In the genomic region with DNA sequence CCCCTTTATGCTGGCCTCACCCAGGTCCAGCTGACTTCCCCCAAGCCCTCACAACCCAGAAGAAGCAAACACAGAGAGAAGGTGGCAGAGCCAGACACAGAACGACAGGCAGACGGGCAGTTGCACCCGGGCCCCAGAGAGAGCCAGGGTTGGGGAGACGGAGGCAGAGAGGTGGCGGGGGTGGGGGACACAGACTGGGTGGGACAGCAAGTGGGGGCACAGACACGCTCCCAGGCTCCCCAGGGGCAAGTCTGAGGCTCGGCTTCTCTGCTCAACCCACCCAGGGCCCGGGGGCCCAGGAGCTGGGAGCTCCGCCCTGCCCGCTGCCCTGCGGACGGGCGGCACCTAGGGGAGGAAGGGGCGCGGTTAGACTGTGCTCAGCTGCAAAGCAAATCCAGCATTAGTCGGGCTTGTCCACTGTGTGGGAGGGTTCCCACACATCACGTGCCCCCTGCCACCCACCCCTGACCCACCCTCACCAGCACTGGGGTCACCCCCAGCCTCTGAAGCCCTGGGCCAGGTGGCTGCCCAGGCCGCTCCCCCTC, we compare ENCODE assay signal across 8 cellular contexts. TPM values are rescaled to one million over a fixed set of nuclear protein-coding genes. Genes with fewer than 3 reads are reported as not detected.
DNase-seq lines count a peak whose midpoint lies in the region; ATAC-seq and TF ChIP-seq lines count a peak whose summit lies in the region.

No MANE protein-coding gene starts in this region.

- no peak overlapping the region for H3K4me2 ChIP-seq in GM23338

- peaks cover 16 to 25% (median 21%) of the 10 kb centered on the region in 4 donors for H3K4me1 ChIP-seq in upper lobe of left lung
- no peaks in the 10 kb centered on the region; the same call in 1 of the 2 replicates for H3K4me1 ChIP-seq in GM23338 (ENCODE audit: insufficient read depth)

- no peak for DNase-seq in activated naive CD8-positive, alpha-beta T cell treated with anti-CD3 and anti-CD28 coated beads for 36 hours
- peak; percentile 30 to 33 for DNase-seq in activated T-cell treated with anti-CD3 and anti-CD28 coated beads, Interleukin-2, amount 50 U/mL, for 48 hours
- DNase-seq in left kidney (ENCODE audit: low read depth, low spot score) (peak; percentile 68), upper lobe of left lung (peak in 1 of 2 donors; percentile 24), T1000 (lab: John Stamatoyannopoulos, UW) (no peak), GM23338 (ENCODE audit: low spot score) (no peak)

- peaks cover 5% of the 10 kb centered on the region; the same call in 1 of the 2 replicates for H4K20me1 ChIP-seq in GM23338 (replicated peaks; ENCODE audit: insufficient read depth)

- no peak for TF ChIP-seq CTCF in upper lobe of left lung (IDR thresholded peaks at IDR 0.05)
- TF ChIP-seq CTCF in GM23338 (conservative IDR thresholded peaks at IDR 0.05; ENCODE audit: low read depth in 2 of 2): no peak

- TF ChIP-seq POLR2A in upper lobe of left lung (IDR thresholded peaks at IDR 0.05): no peak

- H3K36me3 ChIP-seq in upper lobe of left lung: peaks cover 5 to 46% (median 25%) of the 10 kb centered on the region in 4 donors
- H3K36me3 ChIP-seq in GM23338 (ENCODE audit: insufficient read depth): peaks cover 12% of the 10 kb centered on the region

- H3K4me1 Mint-ChIP-seq in activated naive CD8-positive, alpha-beta T cell (ENCODE audit: low read depth): peaks cover 26% of the 10 kb centered on the region
- peaks cover 13% of the 10 kb centered on the region for H3K4me1 Mint-ChIP-seq in activated naive CD8-positive, alpha-beta T cell treated with anti-CD3 and anti-CD28 coated beads for 36 hours
- H3K4me1 Mint-ChIP-seq in GM23338: peaks cover 25% of the 10 kb centered on the region

- WGBS in upper lobe of left lung, 2 donors: 32% methylated on average over 16 of the region's 18 CpGs; no CpG with 5 or more reads in 1 of the 2 donors

- H3K27ac ChIP-seq in upper lobe of left lung: peak overlapping the region; percentile 12 to 80 (median 64)
- H3K27ac ChIP-seq in GM23338 (ENCODE audit: low read depth): no peak overlapping the region

- H3K9me2 ChIP-seq in GM23338 (ENCODE audit: insufficient read depth): no peaks in the 10 kb centered on the region

- no peaks in the 10 kb centered on the region for H3K27me3 Mint-ChIP-seq in activated naive CD8-positive, alpha-beta T cell
- H3K27me3 Mint-ChIP-seq in activated naive CD8-positive, alpha-beta T cell treated with anti-CD3 and anti-CD28 coated beads for 36 hours: no peaks in the 10 kb centered on the region
- peaks cover 8% of the 10 kb centered on the region for H3K27me3 Mint-ChIP-seq in GM23338 (ENCODE audit: insufficient read depth, low read depth, poor library complexity)

- H3K27ac Mint-ChIP-seq in activated naive CD8-positive, alpha-beta T cell: no peak overlapping the region
- no peak overlapping the region for H3K27ac Mint-ChIP-seq in activated naive CD8-positive, alpha-beta T cell treated with anti-CD3 and anti-CD28 coated beads for 36 hours
- H3K27ac Mint-ChIP-seq in GM23338: no peak overlapping the region

- no peaks in the 10 kb centered on the region for H3K9me3 Mint-ChIP-seq in activated naive CD8-positive, alpha-beta T cell (ENCODE audit: low read depth)
- no peaks in the 10 kb centered on the region for H3K9me3 Mint-ChIP-seq in activated naive CD8-positive, alpha-beta T cell treated with anti-CD3 and anti-CD28 coated beads for 36 hours
- H3K9me3 Mint-ChIP-seq in GM23338: no peaks in the 10 kb centered on the region

- ATAC-seq in upper lobe of left lung (ENCODE audit: low FRiP score in 2 of 2): peak; percentile 20 to 57
- ATAC-seq in GM23338: no peak; the same call in 2 of the 3 replicates
- ATAC-seq in HG02970 (IDR thresholded peaks at IDR 0.05; ENCODE audit: low FRiP score, unreplicated experiment): no peak

- H3K4me3 Mint-ChIP-seq in activated naive CD8-positive, alpha-beta T cell: peak overlapping the region; percentile 84
- no peak overlapping the region for H3K4me3 Mint-ChIP-seq in activated naive CD8-positive, alpha-beta T cell treated with anti-CD3 and anti-CD28 coated beads for 36 hours
- no peak overlapping the region for H3K4me3 Mint-ChIP-seq in GM23338

- 0 out of 2 replicates have a peak, but pooled peaks cover 3% of the 10 kb centered on the region for H3F3A ChIP-seq in GM23338 (replicated peaks; ENCODE audit: low read depth)

- H3K79me2 ChIP-seq in GM23338 (replicated peaks; ENCODE audit: insufficient read depth): no peaks in the 10 kb centered on the region

- TF ChIP-seq EP300 in upper lobe of left lung (IDR thresholded peaks at IDR 0.05): no peak

- H3K9me3 ChIP-seq in upper lobe of left lung: no peaks in the 10 kb centered on the region

- H3K27me3 ChIP-seq in upper lobe of left lung: no peaks in the 10 kb centered on the region
- no peaks in the 10 kb centered on the region for H3K27me3 ChIP-seq in GM23338 (ENCODE audit: insufficient read depth)

- no peak overlapping the region for H2AFZ ChIP-seq in GM23338

- H3K36me3 Mint-ChIP-seq in activated naive CD8-positive, alpha-beta T cell: peaks cover 11% of the 10 kb centered on the region
- peaks cover 9% of the 10 kb centered on the region for H3K36me3 Mint-ChIP-seq in activated naive CD8-positive, alpha-beta T cell treated with anti-CD3 and anti-CD28 coated beads for 36 hours
- H3K36me3 Mint-ChIP-seq in GM23338 (ENCODE audit: low read depth): peaks cover 48% of the 10 kb centered on the region

- H3K4me3 ChIP-seq in upper lobe of left lung (peak overlapping the region in 2 of 4 donors; percentile 2 to 25), GM23338 (no peak overlapping the region)

TF ChIP-seq in GM23338, 12 proteins besides CTCF, POLR2A, EP300 and RAD21:
- TF ChIP-seq EZH2phosphoT487 (IDR thresholded peaks at IDR 0.05; ENCODE audit: unreplicated experiment): no peak
- no peak for TF ChIP-seq POLR2AphosphoS5 (IDR thresholded peaks at IDR 0.05; ENCODE audit: low read depth)
- TF ChIP-seq ZNF114 (CRISPR knock-in tag; IDR thresholded peaks at IDR 0.05): no peak
- no peak for TF ChIP-seq REST (IDR thresholded peaks at IDR 0.05; ENCODE audit: unreplicated experiment)
TF ChIP-seq in GM23338: peak in this region for 0.

RNA-seq across cellular contexts. Expression of gene ASF1B, which starts 31.3 kb away (rescaled TPM):
- 10 to 100 TPM; 77.5 to 78.5 TPM for total RNA-seq in activated naive CD8-positive, alpha-beta T cell treated with anti-CD3 and anti-CD28 coated beads for 36 hours
- total RNA-seq in upper lobe of left lung: 1 to 10 TPM; 1.2 to 4.9 (median 3.0) TPM
- 33.3 and 37.1 TPM in 2 replicates for total RNA-seq in GM23338 (2014; rRNA removed; shearing (Covaris generic))
- 33.8 and 36.9 TPM in 2 replicates for polyA plus RNA-seq in GM23338 (2016; fragmentation: Nextera tagmentation; extraction: Ambion mirVana)

RNA-seq across cellular contexts. Expression of gene ADGRL1, which starts 38.3 kb away (rescaled TPM):
- total RNA-seq in activated naive CD8-positive, alpha-beta T cell treated with anti-CD3 and anti-CD28 coated beads for 36 hours: 1 to 10 TPM; 8.5 to 9.5 TPM
- 10 to 100 TPM; 23.5 to 33.2 (median 27.4) TPM for total RNA-seq in upper lobe of left lung
- total RNA-seq in GM23338 (2014; rRNA removed; shearing (Covaris generic)): 84.0 and 100 TPM in 2 replicates
- polyA plus RNA-seq in GM23338 (2016; fragmentation: Nextera tagmentation; extraction: Ambion mirVana): 20.6 and 21.8 TPM in 2 replicates

RNA-seq across cellular contexts. Expression of gene PRKACA, which starts 50.1 kb away (rescaled TPM):
- total RNA-seq in activated naive CD8-positive, alpha-beta T cell treated with anti-CD3 and anti-CD28 coated beads for 36 hours: 10 to 100 TPM; 54.3 to 56.0 TPM
- 100 to 1,000 TPM in 1 of 6 donors, 10 to 100 TPM in 5; 24.1 to 107 (median 51.7) TPM for total RNA-seq in upper lobe of left lung
- total RNA-seq in GM23338 (2014; rRNA removed; shearing (Covaris generic)): 25.7 and 31.3 TPM in 2 replicates
- polyA plus RNA-seq in GM23338 (2016; fragmentation: Nextera tagmentation; extraction: Ambion mirVana): 12.3 and 13.0 TPM in 2 replicates

Comparison
In these comparisons a context has a peak if more than half of its experiments do, and no peak if none do; other contexts are left out.
1. DNase-seq: peak in activated T-cell treated with anti-CD3 and anti-CD28 coated beads, Interleukin-2, amount 50 U/mL, for 48 hours (2 of 2) and left kidney (single experiment); none in activated naive CD8-positive, alpha-beta T cell treated with anti-CD3 and anti-CD28 coated beads for 36 hours (single experiment), T1000 (single experiment) and GM23338 (single experiment).
2. ATAC-seq: peak in upper lobe of left lung (2 of 2); none in GM23338 (single experiment) and HG02970 (single experiment).